Comparison of ENCODE assay signal across 17 cellular contexts in genomic region chr11:68053117-68053516, GRCh38. TPM values are rescaled to one million over a fixed set of nuclear protein-coding genes. Genes with fewer than 3 reads are reported as not detected.
DNase-seq lines count a peak whose midpoint lies in the region; ATAC-seq and TF ChIP-seq lines count a peak whose summit lies in the region.
"Had no signal": no experiment of that assay in that cellular context is flagged by ENCODE, and none has a peak within 500 bp of the region (broad histone marks: within the 10 kb centered on the region; RNA-seq: fewer than 3 reads in every experiment).

No MANE protein-coding gene starts in this region.

- H3K36me3 ChIP-seq in CD4-positive, alpha-beta memory T cell (ENCODE audit: insufficient read depth, low read length), result peaks cover 31% of the 10 kb centered on the region
- H3K36me3 ChIP-seq in body of pancreas (replicated peaks in 1 of 2; ENCODE audit: insufficient read depth in 1 of 2, low read depth in 2 of 2) (peaks cover 0 to 22% of the 10 kb centered on the region in 2 donors), mammary epithelial cell (ENCODE audit: insufficient read depth, low read length) (no peaks in the 10 kb centered on the region)

- intact Hi-C loops in CD4-positive, alpha-beta memory T cell (cut with micrococcal nuclease), result no loop called here
- intact Hi-C loops in body of pancreas (cut with DNase I), result no loop called here
- intact Hi-C loops in mammary epithelial cell (cut with micrococcal nuclease), result no loop called here

- H3K27ac ChIP-seq in CD4-positive, alpha-beta memory T cell (ENCODE audit: low read depth, low read length), result no peak overlapping the region
- H3K27ac ChIP-seq in body of pancreas, result peak overlapping the region in 1 of 4 donors; percentile 13
- no peak overlapping the region for H3K27ac ChIP-seq in mammary epithelial cell (ENCODE audit: insufficient read depth, low read depth, low read length)
- H3K27ac ChIP-seq: Peyer's patch, skin epidermis had no signal

- H4K20me1 ChIP-seq in mammary epithelial cell (ENCODE audit: insufficient read depth, low read length), result no peaks in the 10 kb centered on the region

- POLR2A ChIA-PET in CD4-positive, alpha-beta memory T cell (lab: Charles Lee; ENCODE audit: partially characterized antibody), result interaction anchor here (1.6 kb wide), 1 partner anchor 12 kb away, joined by 4 read pairs; no protein-coding TSS in a partner anchor

- H3K4me1 ChIP-seq in CD4-positive, alpha-beta memory T cell (ENCODE audit: insufficient read depth, low read length), result no peaks in the 10 kb centered on the region
- peaks cover 26% of the 10 kb centered on the region for H3K4me1 ChIP-seq in body of pancreas
- H3K4me1 ChIP-seq in mammary epithelial cell (ENCODE audit: insufficient read depth, low read length), result no peaks in the 10 kb centered on the region
- H3K4me1 ChIP-seq: Peyer's patch had no signal

- ATAC-seq in body of pancreas (no peak), memory B cell (ENCODE audit: low read depth) (no peak), HG02973 (IDR thresholded peaks at IDR 0.05; ENCODE audit: unreplicated experiment) (no peak), HG02642 (IDR thresholded peaks at IDR 0.05; ENCODE audit: poor library complexity, unreplicated experiment) (no peak)
- ATAC-seq: naive thymus-derived CD8-positive, alpha-beta T cell had no signal

- H3K9me3 Mint-ChIP-seq in CD4-positive, alpha-beta memory T cell, result no peaks in the 10 kb centered on the region
- no peaks in the 10 kb centered on the region for H3K9me3 Mint-ChIP-seq in memory B cell
- H3K9me3 Mint-ChIP-seq: naive thymus-derived CD8-positive, alpha-beta T cell had no signal

- CTCF ChIA-PET in CD4-positive, alpha-beta memory T cell (lab: Charles Lee; ENCODE audit: partially characterized antibody), result no interaction called here
- CTCF ChIA-PET in mammary epithelial cell (lab: Charles Lee; ENCODE audit: low non-redundant PET), result no interaction called here

- no peak overlapping the region for H3K4me3 Mint-ChIP-seq in CD4-positive, alpha-beta memory T cell
- H3K4me3 Mint-ChIP-seq in memory B cell, result no peak overlapping the region
- H3K4me3 Mint-ChIP-seq: naive thymus-derived CD8-positive, alpha-beta T cell had no signal

- no peaks in the 10 kb centered on the region for H3K27me3 Mint-ChIP-seq in CD4-positive, alpha-beta memory T cell
- H3K27me3 Mint-ChIP-seq in memory B cell, result no peaks in the 10 kb centered on the region
- H3K27me3 Mint-ChIP-seq: naive thymus-derived CD8-positive, alpha-beta T cell had no signal

- no peak overlapping the region for H2AFZ ChIP-seq in mammary epithelial cell (ENCODE audit: low read depth, low read length)

- no peak overlapping the region for H3K9ac ChIP-seq in mammary epithelial cell (ENCODE audit: insufficient read depth, low read length)

- peak overlapping the region in 4 of 7 donors; percentile 1 to 59 (median 36) for H3K27ac Mint-ChIP-seq in CD4-positive, alpha-beta memory T cell
- H3K27ac Mint-ChIP-seq in memory B cell, result peak overlapping the region; percentile 66

- TF ChIP-seq CTCF in body of pancreas (IDR thresholded peaks at IDR 0.05), result no peak
- no peak for TF ChIP-seq CTCF in mammary epithelial cell (conservative IDR thresholded peaks at IDR 0.05 in 1 of 2, IDR thresholded peaks at IDR 0.05 in 1 of 2; ENCODE audit: extremely low read depth in 1 of 2, insufficient read depth in 1 of 2, low read depth in 1 of 2, low read length in 2 of 2)

- dilution Hi-C loops in mammary epithelial cell (cut with HindIII; ENCODE audit: low sequenced_read_pairs), result no loop called here

- H3K36me3 Mint-ChIP-seq in CD4-positive, alpha-beta memory T cell, result peaks cover 11 to 27% of the 10 kb centered on the region in 2 donors
- peaks cover 8% of the 10 kb centered on the region for H3K36me3 Mint-ChIP-seq in memory B cell

- no peaks in the 10 kb centered on the region for H3K9me3 ChIP-seq in CD4-positive, alpha-beta memory T cell (ENCODE audit: control insufficient read depth in 1 of 2, low read length in 2 of 2)
- H3K9me3 ChIP-seq in body of pancreas, result no peaks in the 10 kb centered on the region
- no peaks in the 10 kb centered on the region for H3K9me3 ChIP-seq in mammary epithelial cell (replicated peaks; ENCODE audit: insufficient read depth, low read length)
- H3K9me3 ChIP-seq: Peyer's patch had no signal

- BruUV-seq in mammary epithelial cell (replicated peaks; lab: Mats Ljungman, UMichigan), result no TSS peak

- no peak overlapping the region for H3K4me3 ChIP-seq in CD4-positive, alpha-beta memory T cell (ENCODE audit: low read length in 2 of 2)
- H3K4me3 ChIP-seq in body of pancreas (no peak overlapping the region), mammary epithelial cell (replicated peaks in 1 of 3; ENCODE audit: insufficient read depth in 1 of 3, low read depth in 2 of 3, low read length in 3 of 3) (no peak overlapping the region)
- H3K4me3 ChIP-seq: Peyer's patch, skin epidermis had no signal

- no peak for DNase-seq in CD4-positive, alpha-beta memory T cell
- peak in 3 of 4 donors; percentile 16 to 40 (median 33) for DNase-seq in body of pancreas
- DNase-seq in memory B cell (ENCODE audit: low spot score in 2 of 2), result no peak
- DNase-seq in T1000 (lab: John Stamatoyannopoulos, UW), result no peak
- no peak for DNase-seq in mammary epithelial cell
- DNase-seq: activated CD4-positive, alpha-beta T cell treated with anti-CD3 and anti-CD28 coated beads for 48 hours; activated gamma-delta T cell; erythroblast; left cardiac atrium; naive thymus-derived CD8-positive, alpha-beta T cell; NCI-H524; Peyer's patch; T-helper 1 cell had no signal

- no peak overlapping the region for H3K4me2 ChIP-seq in mammary epithelial cell (ENCODE audit: insufficient read depth, low read depth, low read length)

- TF ChIP-seq POLR2A in GM19193 (IDR thresholded peaks at IDR 0.05; ENCODE audit: extremely low read depth, insufficient read depth, insufficient read length) (peak; percentile 37), body of pancreas (IDR thresholded peaks at IDR 0.05) (no peak)

- no peaks in the 10 kb centered on the region for H3K79me2 ChIP-seq in mammary epithelial cell (ENCODE audit: insufficient read depth, low read length)

- WGBS in body of pancreas, 2 donors, result 56 to 63% methylated on average over 5 to 9 of the region's 9 CpGs
- 98% methylated on average over 6 of the region's 9 CpGs for WGBS in mammary epithelial cell (ENCODE audit: low coverage, missing lambda C conversion rate)

- no peaks in the 10 kb centered on the region for H3K27me3 ChIP-seq in CD4-positive, alpha-beta memory T cell (ENCODE audit: insufficient read depth, low read length)
- no peaks in the 10 kb centered on the region for H3K27me3 ChIP-seq in body of pancreas
- H3K27me3 ChIP-seq in mammary epithelial cell (ENCODE audit: insufficient read depth, low read length), result no peaks in the 10 kb centered on the region
- H3K27me3 ChIP-seq: Peyer's patch had no signal

- peaks cover 0 to 1% (median 0%) of the 10 kb centered on the region in 4 donors for H3K4me1 Mint-ChIP-seq in CD4-positive, alpha-beta memory T cell
- no peaks in the 10 kb centered on the region for H3K4me1 Mint-ChIP-seq in memory B cell
- H3K4me1 Mint-ChIP-seq: naive thymus-derived CD8-positive, alpha-beta T cell had no signal

- in situ Hi-C loops in mammary epithelial cell (cut with MboI; ENCODE audit: low sequenced_read_pairs in 2 of 2), result no loop called here

RNA-seq across cellular contexts. Expression of gene TCIRG1, which starts 14.3 kb away (rescaled TPM):
- total RNA-seq in CD4-positive, alpha-beta memory T cell, result 100 to 1,000 TPM; 261 to 266 TPM
- 10 to 100 TPM; 46.2 to 60.1 TPM for polyA plus RNA-seq in CD4-positive, alpha-beta memory T cell
- total RNA-seq in body of pancreas (100 to 1,000 TPM; 488 to 798 TPM), mammary epithelial cell (10 to 100 TPM in 1 of 2 donors, 1 to 10 TPM in 1; 5.0 to 38.9 TPM)
- polyA plus RNA-seq in mammary epithelial cell, result 28.6 TPM
- polyA minus RNA-seq in mammary epithelial cell, result 23.8 TPM

RNA-seq across cellular contexts. Expression of gene NDUFS8, which starts 22.6 kb away (rescaled TPM):
- total RNA-seq in CD4-positive, alpha-beta memory T cell, result 10 to 100 TPM; 70.0 to 79.3 TPM
- 100 to 1,000 TPM; 140 to 143 TPM for polyA plus RNA-seq in CD4-positive, alpha-beta memory T cell
- total RNA-seq in body of pancreas (100 to 1,000 TPM; 108 to 109 TPM), mammary epithelial cell (100 to 1,000 TPM in 1 of 2 donors, 10 to 100 TPM in 1; 74.7 to 144 TPM)
- polyA plus RNA-seq in mammary epithelial cell, result 106 TPM
- polyA minus RNA-seq in mammary epithelial cell, result 171 TPM

RNA-seq across cellular contexts. Expression of gene ALDH3B1, which starts 43.0 kb away (rescaled TPM):
- total RNA-seq in CD4-positive, alpha-beta memory T cell, result 1 to 10 TPM in 1 of 2 experiments, under 1 TPM in 1; 0.72 to 1.0 TPM
- polyA plus RNA-seq in CD4-positive, alpha-beta memory T cell, result not detected
- total RNA-seq in body of pancreas (10 to 100 TPM; 15.2 to 18.4 TPM), mammary epithelial cell (10 to 100 TPM; 10.6 to 20.8 TPM)
- polyA plus RNA-seq in mammary epithelial cell, result 8.7 TPM
- 2.8 TPM for polyA minus RNA-seq in mammary epithelial cell

RNA-seq across cellular contexts. Expression of gene UNC93B1, which starts 49.2 kb away (rescaled TPM):
- total RNA-seq in CD4-positive, alpha-beta memory T cell, result 10 to 100 TPM; 22.4 to 26.8 TPM
- 10 to 100 TPM; 25.1 to 27.1 TPM for polyA plus RNA-seq in CD4-positive, alpha-beta memory T cell
- total RNA-seq in body of pancreas (10 to 100 TPM; 33.9 to 40.5 TPM), mammary epithelial cell (10 to 100 TPM; 20.7 to 22.0 TPM)
- 24.5 TPM for polyA plus RNA-seq in mammary epithelial cell
- 30.1 TPM for polyA minus RNA-seq in mammary epithelial cell

Comparison
In these comparisons a context has a peak if more than half of its experiments do, and no peak if none do; other contexts are left out.
1. DNase-seq: peak in body of pancreas (3 of 4); none in CD4-positive, alpha-beta memory T cell (0 of 5), memory B cell (0 of 2), T1000 (single experiment) and mammary epithelial cell (single experiment).
2. RNA of gene TCIRG1, which starts 14.3 kb away (total RNA-seq): 488 to 798 TPM in body of pancreas and 261 to 266 TPM in CD4-positive, alpha-beta memory T cell; 5.0 to 38.9 TPM in mammary epithelial cell; every median in the first group is over 4 times any median in the second.
3. RNA of gene ALDH3B1, which starts 43.0 kb away (total RNA-seq): 10.6 to 20.8 TPM in mammary epithelial cell and 15.2 to 18.4 TPM in body of pancreas; 0.72 to 1.0 TPM in CD4-positive, alpha-beta memory T cell; every median in the first group is over 4 times any median in the second.